In genomic region chr22:19062909-19063308, GRCh38 we compare ENCODE assay signal across 15 cellular contexts. TPM values are rescaled to one million over a fixed set of nuclear protein-coding genes. Genes with fewer than 3 reads are reported as not detected.
DNase-seq lines count a peak whose midpoint lies in the region; ATAC-seq, FAIRE-seq and TF ChIP-seq lines count a peak whose summit lies in the region.
"Had no signal": no experiment of that assay in that cellular context is flagged by ENCODE, and none has a peak within 500 bp of the region (broad histone marks: within the 10 kb centered on the region; RNA-seq: fewer than 3 reads in every experiment).

No MANE protein-coding gene starts in this region.

- FAIRE-seq in H54 (lab: Jason Lieb, UNC): no peak

- H2AFZ ChIP-seq in osteoblast (ENCODE audit: low read length): no peak overlapping the region

- H3K4me1 ChIP-seq in Caco-2 (no peaks in the 10 kb centered on the region; the same call in 1 of the 2 replicates), osteoblast (ENCODE audit: insufficient read depth, low read length) (peaks cover 13% of the 10 kb centered on the region)
- H3K4me1 ChIP-seq: BLaER1 treated with 17β-estradiol and CSF1 and Interleukin-3, amounts not matched to agents 10 nM and 100 nM had no signal

- H3K4me3 ChIP-seq in Caco-2 (ENCODE audit: low read depth, low read length) (no peak overlapping the region), coronary artery (no peak overlapping the region), osteoblast (ENCODE audit: insufficient read depth, low read length) (no peak overlapping the region)
- H3K4me3 ChIP-seq: BLaER1 treated with 17β-estradiol and CSF1 and Interleukin-3, amounts not matched to agents 10 nM and 100 nM had no signal

- POLR2A ChIA-PET in activated CD8-positive, alpha-beta T cell treated with anti-CD3 and anti-CD28 coated beads for 36 hours (lab: Charles Lee): no interaction called here
- POLR2A ChIA-PET in activated CD8-positive, alpha-beta T cell treated with anti-CD3 and anti-CD28 coated beads, Interleukin-2, amount 10 ng/mL, durations not matched to agents 7 days and 5 days (lab: Charles Lee): interaction anchor here (0.7 kb wide), 1 partner anchor 1695 kb away, joined by 3 read pairs; no protein-coding TSS in a partner anchor
- POLR2A ChIA-PET in Caco-2 (lab: Charles Lee): no interaction called here

- H3K4me3 Mint-ChIP-seq in activated CD8-positive, alpha-beta T cell treated with anti-CD3 and anti-CD28 coated beads for 36 hours: no peak overlapping the region
- no peak overlapping the region for H3K4me3 Mint-ChIP-seq in activated CD8-positive, alpha-beta T cell treated with anti-CD3 and anti-CD28 coated beads, Interleukin-2, amount 10 ng/mL, durations not matched to agents 7 days and 5 days
- no peak overlapping the region for H3K4me3 Mint-ChIP-seq in Caco-2 (ENCODE audit: unreplicated experiment)

- no peaks in the 10 kb centered on the region for H3K79me2 ChIP-seq in osteoblast (ENCODE audit: insufficient read depth, low read length)

- TF ChIP-seq CTCF in activated CD8-positive, alpha-beta T cell treated with anti-CD3 and anti-CD28 coated beads for 36 hours (IDR thresholded peaks at IDR 0.05): no peak
- TF ChIP-seq CTCF in Caco-2 (IDR thresholded peaks at IDR 0.05; ENCODE audit: insufficient read depth in 1 of 2, low read depth in 1 of 2, low read length in 1 of 2, severe bottlenecking in 1 of 2, unreplicated experiment in 1 of 2) (no peak), coronary artery (IDR thresholded peaks at IDR 0.05) (no peak), osteoblast (IDR thresholded peaks at IDR 0.05; ENCODE audit: extremely low read depth, low read depth, low read length) (no peak)

- H3K27ac ChIP-seq in coronary artery (no peak overlapping the region), osteoblast (ENCODE audit: low read depth, low read length) (no peak overlapping the region)
- H3K27ac ChIP-seq: BLaER1 treated with 17β-estradiol and CSF1 and Interleukin-3, amounts not matched to agents 10 nM and 100 nM; HL-60 had no signal

- intact Hi-C loops in activated CD8-positive, alpha-beta T cell treated with anti-CD3 and anti-CD28 coated beads for 36 hours (cut with micrococcal nuclease): no loop called here
- intact Hi-C loops in Caco-2 (cut with micrococcal nuclease; ENCODE audit: unreplicated experiment): no loop called here

- H3K9me3 ChIP-seq in Caco-2 (no peaks in the 10 kb centered on the region), osteoblast (ENCODE audit: low read depth, low read length) (no peaks in the 10 kb centered on the region)
- H3K9me3 ChIP-seq: BLaER1 treated with 17β-estradiol and CSF1 and Interleukin-3, amounts not matched to agents 10 nM and 100 nM had no signal

- no peak overlapping the region for H3K4me2 ChIP-seq in osteoblast (ENCODE audit: insufficient read depth, low read length)
- H3K4me2 ChIP-seq: BLaER1 treated with 17β-estradiol and CSF1 and Interleukin-3, amounts not matched to agents 10 nM and 100 nM had no signal

- TF ChIP-seq POLR2A in H54 (IDR thresholded peaks at IDR 0.05; ENCODE audit: low read depth, low read length): no peak

- peaks cover 22% of the 10 kb centered on the region for H3K36me3 Mint-ChIP-seq in activated CD8-positive, alpha-beta T cell treated with anti-CD3 and anti-CD28 coated beads for 36 hours (ENCODE audit: low read depth)
- H3K36me3 Mint-ChIP-seq in activated CD8-positive, alpha-beta T cell treated with anti-CD3 and anti-CD28 coated beads, Interleukin-2, amount 10 ng/mL, durations not matched to agents 7 days and 5 days (ENCODE audit: low read depth): peaks cover 40% of the 10 kb centered on the region
- peaks cover 31% of the 10 kb centered on the region for H3K36me3 Mint-ChIP-seq in Caco-2 (ENCODE audit: insufficient read depth, unreplicated experiment)

- H3K9me3 Mint-ChIP-seq in activated CD8-positive, alpha-beta T cell treated with anti-CD3 and anti-CD28 coated beads for 36 hours: no peaks in the 10 kb centered on the region
- H3K9me3 Mint-ChIP-seq in activated CD8-positive, alpha-beta T cell treated with anti-CD3 and anti-CD28 coated beads, Interleukin-2, amount 10 ng/mL, durations not matched to agents 7 days and 5 days (ENCODE audit: insufficient read depth): no peaks in the 10 kb centered on the region
- no peaks in the 10 kb centered on the region for H3K9me3 Mint-ChIP-seq in Caco-2 (ENCODE audit: unreplicated experiment)

- H3K27ac Mint-ChIP-seq in activated CD8-positive, alpha-beta T cell treated with anti-CD3 and anti-CD28 coated beads for 36 hours: peak overlapping the region; percentile 8
- H3K27ac Mint-ChIP-seq in activated CD8-positive, alpha-beta T cell treated with anti-CD3 and anti-CD28 coated beads, Interleukin-2, amount 10 ng/mL, durations not matched to agents 7 days and 5 days: no peak overlapping the region
- peak overlapping the region; percentile 26 for H3K27ac Mint-ChIP-seq in Caco-2 (ENCODE audit: unreplicated experiment)

- H4K20me1 ChIP-seq in osteoblast (ENCODE audit: insufficient read depth, low read length): peaks cover 49% of the 10 kb centered on the region

- H3K4me1 Mint-ChIP-seq in activated CD8-positive, alpha-beta T cell treated with anti-CD3 and anti-CD28 coated beads for 36 hours (ENCODE audit: low read depth): peaks cover 3% of the 10 kb centered on the region
- no peaks in the 10 kb centered on the region for H3K4me1 Mint-ChIP-seq in activated CD8-positive, alpha-beta T cell treated with anti-CD3 and anti-CD28 coated beads, Interleukin-2, amount 10 ng/mL, durations not matched to agents 7 days and 5 days (ENCODE audit: low read depth)
- H3K4me1 Mint-ChIP-seq in Caco-2 (ENCODE audit: low read depth, unreplicated experiment): no peaks in the 10 kb centered on the region

- H3K36me3 ChIP-seq in Caco-2 (ENCODE audit: control insufficient read depth, insufficient read depth, low read length) (peaks cover 2% of the 10 kb centered on the region), osteoblast (ENCODE audit: insufficient read depth, low read length) (peaks cover 39% of the 10 kb centered on the region)

- no peaks in the 10 kb centered on the region for H3K27me3 ChIP-seq in Caco-2 (replicated peaks; ENCODE audit: control insufficient read depth, insufficient read depth, low read length)
- H3K27me3 ChIP-seq in osteoblast (ENCODE audit: insufficient read depth, low read length): no peaks in the 10 kb centered on the region
- H3K27me3 ChIP-seq: BLaER1 treated with 17β-estradiol and CSF1 and Interleukin-3, amounts not matched to agents 10 nM and 100 nM had no signal

- ATAC-seq in activated CD8-positive, alpha-beta T cell treated with anti-CD3 and anti-CD28 coated beads for 36 hours: no peak
- ATAC-seq in activated CD8-positive, alpha-beta T cell treated with anti-CD3 and anti-CD28 coated beads, Interleukin-2, amount 10 ng/mL, durations not matched to agents 7 days and 5 days: no peak

- CTCF ChIA-PET in activated CD8-positive, alpha-beta T cell treated with anti-CD3 and anti-CD28 coated beads for 36 hours (lab: Charles Lee): interaction anchor here (1.3 to 2.0 kb wide), 2 partner anchors 10 to 34 kb away, joined by 3 to 6 read pairs; no protein-coding TSS in a partner anchor
- CTCF ChIA-PET in activated CD8-positive, alpha-beta T cell treated with anti-CD3 and anti-CD28 coated beads, Interleukin-2, amount 10 ng/mL, durations not matched to agents 7 days and 5 days (lab: Charles Lee): no interaction called here
- CTCF ChIA-PET in Caco-2 (lab: Charles Lee): no interaction called here

- no peaks in the 10 kb centered on the region for H3K27me3 Mint-ChIP-seq in activated CD8-positive, alpha-beta T cell treated with anti-CD3 and anti-CD28 coated beads for 36 hours
- no peaks in the 10 kb centered on the region for H3K27me3 Mint-ChIP-seq in activated CD8-positive, alpha-beta T cell treated with anti-CD3 and anti-CD28 coated beads, Interleukin-2, amount 10 ng/mL, durations not matched to agents 7 days and 5 days (ENCODE audit: low read depth)
- no peaks in the 10 kb centered on the region for H3K27me3 Mint-ChIP-seq in Caco-2 (ENCODE audit: insufficient read depth, unreplicated experiment)

- no TSS peak for BruUV-seq in Caco-2 (replicated peaks; lab: Mats Ljungman, UMichigan)

- no peak for DNase-seq in activated CD8-positive, alpha-beta T cell treated with anti-CD3 and anti-CD28 coated beads for 36 hours
- no peak for DNase-seq in activated CD8-positive, alpha-beta T cell treated with anti-CD3 and anti-CD28 coated beads, Interleukin-2, amount 10 ng/mL, durations not matched to agents 7 days and 5 days
- DNase-seq in Caco-2 (no peak), coronary artery (ENCODE audit: low spot score) (peak; percentile 26), osteoblast (ENCODE audit: insufficient read length, low spot score, missing footprints) (peak; percentile 34), DMS79 treated with DMSO at 0.1 percent for 48 hours (lab: John Stamatoyannopoulos, UW) (no peak), H54 (ENCODE audit: insufficient read length, low spot score) (no peak)
- DNase-seq in stimulated activated naive CD4-positive, alpha-beta T cell treated with Interleukin-2 at 50 U/mL for 16 hours (lab: John Stamatoyannopoulos, UW): no peak
- DNase-seq: 8988T, DMS153, GOT3, NCI-H1436 treated with DMSO at 0.1 percent for 48 hours, NCI-H2081 had no signal

RNA-seq across cellular contexts. Expression of gene DGCR2, which starts 59.3 kb away (rescaled TPM):
- 10 to 100 TPM; 18.0 to 20.0 TPM for total RNA-seq in activated CD8-positive, alpha-beta T cell treated with anti-CD3 and anti-CD28 coated beads for 36 hours
- total RNA-seq in activated CD8-positive, alpha-beta T cell treated with anti-CD3 and anti-CD28 coated beads, Interleukin-2, amount 10 ng/mL, durations not matched to agents 7 days and 5 days: 10 to 100 TPM; 30.5 to 34.2 TPM
- total RNA-seq in Caco-2 (2022): 65.6 and 67.9 TPM in 2 replicates
- 40.7 and 43.4 TPM in 2 replicates for total RNA-seq in osteoblast

Comparison
In these comparisons a context has a peak if more than half of its experiments do, and no peak if none do; other contexts are left out.
1. DNase-seq: peak in coronary artery (single experiment) and osteoblast (single experiment); none in activated CD8-positive, alpha-beta T cell treated with anti-CD3 and anti-CD28 coated beads for 36 hours (single experiment), activated CD8-positive, alpha-beta T cell treated with anti-CD3 and anti-CD28 coated beads, Interleukin-2, amount 10 ng/mL, durations not matched to agents 7 days and 5 days (single experiment), Caco-2 (0 of 2), stimulated activated naive CD4-positive, alpha-beta T cell treated with Interleukin-2 at 50 U/mL for 16 hours (single experiment), DMS79 treated with DMSO at 0.1 percent for 48 hours (single experiment) and H54 (single experiment).